16 cellular contexts compared by ENCODE assay signal in the genomic region with DNA sequence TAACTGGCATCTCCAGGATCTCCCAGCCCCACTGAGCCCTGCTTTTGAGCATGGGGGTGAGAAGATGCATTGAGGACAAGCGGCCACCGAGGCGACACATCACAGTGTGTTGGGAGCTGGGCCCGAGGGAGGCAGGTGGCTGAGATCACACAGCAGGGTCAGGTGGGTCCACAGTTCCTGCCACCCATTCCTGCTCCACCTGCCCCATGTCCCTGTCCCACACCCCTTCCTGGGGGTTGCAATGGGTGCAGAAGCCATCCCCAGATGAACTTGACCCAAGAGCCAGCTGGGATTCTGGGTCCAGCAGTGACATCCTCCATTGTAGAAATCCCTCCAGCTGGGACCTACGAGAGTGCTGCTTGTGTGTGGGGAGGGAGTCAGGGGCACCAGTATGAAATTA. TPM values are rescaled to one million over a fixed set of nuclear protein-coding genes. Genes with fewer than 3 reads are reported as not detected.
DNase-seq lines count a peak whose midpoint lies in the region; ATAC-seq and TF ChIP-seq lines count a peak whose summit lies in the region.
"Had no signal": no experiment of that assay in that cellular context is flagged by ENCODE, and none has a peak within 500 bp of the region (broad histone marks: within the 10 kb centered on the region; RNA-seq: fewer than 3 reads in every experiment).

No MANE protein-coding gene starts in this region.

- WGBS in SK-N-SH (ENCODE audit: low lambda C conversion rate): 90% methylated on average over 3 of the region's 5 CpGs

- H3K27me3 Mint-ChIP-seq in neural progenitor cell (ENCODE audit: insufficient read depth, low read depth): peaks cover 10% of the 10 kb centered on the region

- TF ChIP-seq CTCF in SK-N-SH (IDR thresholded peaks at IDR 0.05) (no peak), fibroblast of lung (conservative IDR thresholded peaks at IDR 0.05 in 1 of 2, IDR thresholded peaks at IDR 0.05 in 1 of 2; ENCODE audit: low read depth in 1 of 2, low read length in 2 of 2) (no peak), neural progenitor cell (IDR thresholded peaks at IDR 0.05) (no peak), upper lobe of right lung (IDR thresholded peaks at IDR 0.05) (no peak), GM20000 (IDR thresholded peaks at IDR 0.05; ENCODE audit: extremely low read depth, missing control alignments) (no peak)

- H3K4me3 Mint-ChIP-seq in neural progenitor cell: peak overlapping the region; percentile 21
- H3K4me3 Mint-ChIP-seq: activated CD8-positive, alpha-beta T cell treated with anti-CD3 and anti-CD28 coated beads for 36 hours had no signal

- H3K79me2 ChIP-seq in SK-N-SH (ENCODE audit: insufficient read depth) (peaks cover 57% of the 10 kb centered on the region), fibroblast of lung (ENCODE audit: control insufficient read depth, insufficient read depth, low read length) (peaks cover 7% of the 10 kb centered on the region), neural progenitor cell (ENCODE audit: low read depth) (no peaks in the 10 kb centered on the region)

- H3K9ac ChIP-seq in SK-N-SH (peak overlapping the region; percentile 70), fibroblast of lung (ENCODE audit: insufficient read depth, low read length) (no peak overlapping the region), neural progenitor cell (no peak overlapping the region)

- H3K4me2 ChIP-seq in SK-N-SH (peak overlapping the region; percentile 91), fibroblast of lung (ENCODE audit: extremely low read depth, insufficient read depth, low read length) (peak overlapping the region; percentile 94), neural progenitor cell (no peak overlapping the region)

- peaks cover 18 to 26% of the 10 kb centered on the region in 2 experiments for H3K36me3 ChIP-seq in SK-N-SH (replicated peaks in 1 of 2; ENCODE audit: control insufficient read depth in 1 of 2, insufficient read depth in 2 of 2, low read length in 1 of 2)
- peaks cover 4% of the 10 kb centered on the region for H3K36me3 ChIP-seq in fibroblast of lung (ENCODE audit: control insufficient read depth, insufficient read depth, low read length)
- no peaks in the 10 kb centered on the region for H3K36me3 ChIP-seq in neural progenitor cell
- H3K36me3 ChIP-seq in upper lobe of right lung: peaks cover 19% of the 10 kb centered on the region
- no peaks in the 10 kb centered on the region for H3K36me3 ChIP-seq in H7 (replicated peaks; ENCODE audit: control insufficient read depth, insufficient read depth, low read length)

- no peak for ATAC-seq in SK-N-SH treated with all-trans-retinoic acid at 6 μM for 48 hours
- no peak for ATAC-seq in upper lobe of right lung
- ATAC-seq in HG03280 (IDR thresholded peaks at IDR 0.05; ENCODE audit: unreplicated experiment): no peak
- ATAC-seq: activated CD8-positive, alpha-beta T cell treated with anti-CD3 and anti-CD28 coated beads for 36 hours; body of pancreas; esophagus mucosa had no signal

- no peaks in the 10 kb centered on the region for H4K20me1 ChIP-seq in SK-N-SH (ENCODE audit: insufficient read depth)
- no peaks in the 10 kb centered on the region for H4K20me1 ChIP-seq in fibroblast of lung (ENCODE audit: control insufficient read depth, extremely low read depth, insufficient read depth, low read length)
- H4K20me1 ChIP-seq in neural progenitor cell (ENCODE audit: low read depth): no peaks in the 10 kb centered on the region

- H3K27ac Mint-ChIP-seq in neural progenitor cell: no peak overlapping the region
- H3K27ac Mint-ChIP-seq: activated CD8-positive, alpha-beta T cell treated with anti-CD3 and anti-CD28 coated beads for 36 hours had no signal

- H3K9me3 ChIP-seq in SK-N-SH (no peaks in the 10 kb centered on the region), fibroblast of lung (ENCODE audit: control insufficient read depth, insufficient read depth, low read depth, low read length) (no peaks in the 10 kb centered on the region), neural progenitor cell (ENCODE audit: low read depth) (no peaks in the 10 kb centered on the region), upper lobe of right lung (no peaks in the 10 kb centered on the region)
- H3K9me3 ChIP-seq: body of pancreas had no signal

- H3F3A ChIP-seq in SK-N-SH (replicated peaks; ENCODE audit: insufficient read depth) (peaks cover 51% of the 10 kb centered on the region), neural progenitor cell (ENCODE audit: low read depth) (no peaks in the 10 kb centered on the region)

- CTCF ChIA-PET in SK-N-SH (lab: Yijun Ruan, JAX): interaction anchor here (0.8 to 3.2 kb wide), 28 partner anchors 9 to 109 kb away, joined by 3 to 26 read pairs (median 4); no protein-coding TSS in a partner anchor

- no peak for TF ChIP-seq EP300 in SK-N-SH (IDR thresholded peaks at IDR 0.05; ENCODE audit: borderline replicate concordance in 1 of 2, low read depth in 1 of 2, low read length in 1 of 2)

- H3K4me3 ChIP-seq in SK-N-SH (ENCODE audit: low read depth in 2 of 2, low read length in 1 of 2) (peak overlapping the region; percentile 58 to 77), fibroblast of lung (replicated peaks in 1 of 4; ENCODE audit: control extremely low read depth in 1 of 4, insufficient read depth in 1 of 4, low read depth in 3 of 4, low read length in 4 of 4) (peak overlapping the region in 3 of 4 experiments; percentile 66 to 69 (median 68)), neural progenitor cell (no peak overlapping the region), upper lobe of right lung (peak overlapping the region; percentile 63), H7 (ENCODE audit: insufficient read depth, low read depth, low read length) (no peak overlapping the region)
- H3K4me3 ChIP-seq: body of pancreas had no signal

- H3K4me1 ChIP-seq in SK-N-SH (ENCODE audit: control insufficient read depth in 1 of 2, insufficient read depth in 2 of 2, low read depth in 1 of 2, low read length in 1 of 2) (peaks cover 36 to 39% of the 10 kb centered on the region in 2 experiments; a peak in 3 of 4 replicates), fibroblast of lung (ENCODE audit: control insufficient read depth, extremely low read depth, insufficient read depth, low read length) (peaks cover 39% of the 10 kb centered on the region), neural progenitor cell (peaks cover 2% of the 10 kb centered on the region), upper lobe of right lung (peaks cover 70% of the 10 kb centered on the region)

- H3K9me2 ChIP-seq in SK-N-SH: no peaks in the 10 kb centered on the region

- no peaks in the 10 kb centered on the region for H3K27me3 ChIP-seq in SK-N-SH (ENCODE audit: insufficient read depth)
- H3K27me3 ChIP-seq in fibroblast of lung (ENCODE audit: control insufficient read depth, insufficient read depth, low read length): no peaks in the 10 kb centered on the region
- H3K27me3 ChIP-seq in neural progenitor cell: peaks cover 17% of the 10 kb centered on the region
- no peaks in the 10 kb centered on the region for H3K27me3 ChIP-seq in upper lobe of right lung
- H3K27me3 ChIP-seq in H7 (ENCODE audit: control insufficient read depth, insufficient read depth, low read length): no peaks in the 10 kb centered on the region; the same call in 1 of the 2 replicates
- H3K27me3 ChIP-seq: body of pancreas had no signal

- H3K27ac ChIP-seq in SK-N-SH (ENCODE audit: low read depth in 2 of 2, low read length in 1 of 2) (0 out of 4 replicates have a peak overlapping the region, but pooled peaks of 1 of the 2 experiments have one; percentile 58), fibroblast of lung (ENCODE audit: insufficient read depth, low read length) (no peak overlapping the region), neural progenitor cell (no peak overlapping the region), upper lobe of right lung (peak overlapping the region; percentile 77)
- H3K27ac ChIP-seq: 22Rv1 had no signal

- DNase-seq in SK-N-SH (no peak), fibroblast of lung (ENCODE audit: low read depth in 2 of 2) (no peak), neural progenitor cell (ENCODE audit: low spot score) (no peak), upper lobe of right lung (no peak), H7 (no peak), GM20000 (ENCODE audit: low spot score) (no peak)
- DNase-seq: activated CD8-positive, alpha-beta T cell treated with anti-CD3 and anti-CD28 coated beads for 36 hours; activated effector memory CD4-positive, alpha-beta T cell treated with anti-CD3 and anti-CD28 coated beads, Interleukin-2, amount 50 U/mL, for 16 hours; body of pancreas; NCI-H1436 treated with DMSO at 0.1 percent for 48 hours; NCI-H524 treated with DMSO at 0.1 percent for 48 hours; retina had no signal

- H2AFZ ChIP-seq in SK-N-SH (ENCODE audit: low read depth) (no peak overlapping the region), fibroblast of lung (ENCODE audit: low read length) (no peak overlapping the region), neural progenitor cell (replicated peaks) (no peak overlapping the region)

- intact Hi-C loops in upper lobe of right lung (cut with DNase I): loop anchor here (5.0 kb wide), 1 partner anchor 87 kb away; no protein-coding TSS in a partner anchor

- no peaks in the 10 kb centered on the region for H3K36me3 Mint-ChIP-seq in neural progenitor cell

- POLR2A ChIA-PET in SK-N-SH (lab: Yijun Ruan, JAX): no interaction called here

- H3K9me3 Mint-ChIP-seq in neural progenitor cell: no peaks in the 10 kb centered on the region
- H3K9me3 Mint-ChIP-seq: activated CD8-positive, alpha-beta T cell treated with anti-CD3 and anti-CD28 coated beads for 36 hours had no signal

- TF ChIP-seq RAD21 in SK-N-SH (IDR thresholded peaks at IDR 0.05; ENCODE audit: low read length): no peak

- H3K4me1 Mint-ChIP-seq in neural progenitor cell: peaks cover 12% of the 10 kb centered on the region

TF ChIP-seq in SK-N-SH, 30 proteins besides CTCF, POLR2A, EP300 and RAD21 (continues in another document):
- TF ChIP-seq JUND (IDR thresholded peaks at IDR 0.05) (no peak), TEAD4 (IDR thresholded peaks at IDR 0.05; ENCODE audit: borderline replicate concordance, insufficient read depth) (no peak), SMC3 (IDR thresholded peaks at IDR 0.05; ENCODE audit: low read depth, low read length) (no peak), POLR2AphosphoS5 (IDR thresholded peaks at IDR 0.05; ENCODE audit: low read depth, low read length) (no peak)

TF ChIP-seq in SK-N-SH treated with all-trans-retinoic acid at 6 μM for 48 hours, 23 proteins besides CTCF, POLR2A, EP300 and RAD21 (continues in another document):
- no peak for TF ChIP-seq CSDC2 (CRISPR knock-in tag; IDR thresholded peaks at IDR 0.05)
- TF ChIP-seq BACH2 (CRISPR knock-in tag; IDR thresholded peaks at IDR 0.05; ENCODE audit: borderline replicate concordance): no peak
- no peak for TF ChIP-seq ESRRG (CRISPR knock-in tag; IDR thresholded peaks at IDR 0.05)
- TF ChIP-seq ZNF565 (CRISPR knock-in tag; conservative IDR thresholded peaks at IDR 0.05; ENCODE audit: low read depth): no peak

RNA-seq across cellular contexts. Expression of a gene that starts 1.0 kb away (rescaled TPM):
- polyA plus RNA-seq in SK-N-SH (2012; rRNA removed) (548 and 676 TPM in 2 replicates), fibroblast of lung (129 and 238 TPM in 2 replicates)
- 278 and 460 TPM in 2 replicates for polyA plus RNA-seq in SK-N-SH (2012; cell fraction: cytosol; rRNA removed)
- polyA plus RNA-seq in SK-N-SH (2012; cell fraction: nucleus; rRNA removed): 675 and 717 TPM in 2 replicates
- total RNA-seq in fibroblast of lung (58.6 and 103 TPM in 2 replicates), neural progenitor cell (ENCODE audit: low replicate concordance) (0.22 and 0.28 TPM in 2 replicates), upper lobe of right lung (562 TPM)
- 135 and 254 TPM in 2 replicates for polyA plus RNA-seq in fibroblast of lung (2012)
- 160 and 334 TPM in 2 replicates for polyA minus RNA-seq in fibroblast of lung (ENCODE audit: low replicate concordance)
- total RNA-seq in H7 (2014; rRNA removed; shearing (Covaris generic)): 0.83 and 1.1 TPM in 2 replicates
- total RNA-seq: activated CD8-positive, alpha-beta T cell treated with anti-CD3 and anti-CD28 coated beads for 36 hours had no signal

Comparison
In these comparisons a context has a peak if more than half of its experiments do, and no peak if none do; other contexts are left out.
1. H3K4me3 ChIP-seq: peak in SK-N-SH (2 of 2), fibroblast of lung (3 of 4) and upper lobe of right lung (single experiment); none in neural progenitor cell (single experiment) and H7 (single experiment).
2. RNA of a gene that starts 1.0 kb away (total RNA-seq): 562 TPM in upper lobe of right lung (single experiment) and 58.6 to 103 TPM in fibroblast of lung; 0.83 to 1.1 TPM in H7 and 0.22 to 0.28 TPM in neural progenitor cell; every median in the first group is over 10 times any median in the second.